In genomic region chr19:1410136-1410786, GRCh38 we compare ENCODE assay signal across 8 cellular contexts. TPM values are rescaled to one million over a fixed set of nuclear protein-coding genes. Genes with fewer than 3 reads are reported as not detected.
DNase-seq lines count a peak whose midpoint lies in the region; ATAC-seq and TF ChIP-seq lines count a peak whose summit lies in the region.

No MANE protein-coding gene starts in this region.

- H3K4me3 ChIP-seq in OCI-LY7 (ENCODE audit: low read depth, low read length, poor library complexity, severe bottlenecking) (peak overlapping the region; percentile 100), psoas muscle (peak overlapping the region; percentile 97)

- H3K9me3 ChIP-seq in OCI-LY7 (ENCODE audit: low read length) = no peaks in the 10 kb centered on the region
- H3K9me3 ChIP-seq in psoas muscle = no peaks in the 10 kb centered on the region

- ATAC-seq in psoas muscle (peak in 3 of 4 donors; percentile 0 to 9 (median 2)), GM21515 (IDR thresholded peaks at IDR 0.05; ENCODE audit: unreplicated experiment) (no peak)

- H2AFZ ChIP-seq in OCI-LY7 (ENCODE audit: low read length) = no peak overlapping the region

- H3K27me3 ChIP-seq in psoas muscle (ENCODE audit: insufficient read depth in 3 of 3, low read length in 2 of 3) = no peaks in the 10 kb centered on the region

- H3K27ac ChIP-seq in OCI-LY7 (ENCODE audit: low read depth, low read length, poor library complexity, severe bottlenecking) (no peak overlapping the region), psoas muscle (peak overlapping the region; percentile 95)

- H3K36me3 ChIP-seq in OCI-LY7 (ENCODE audit: insufficient read depth, low read length) (peaks cover 67% of the 10 kb centered on the region), psoas muscle (ENCODE audit: insufficient read depth in 1 of 2, low read depth in 1 of 2) (peaks cover 0 to 22% of the 10 kb centered on the region in 2 donors)

- DNase-seq in Caki2 (ENCODE audit: low read depth) (peak; percentile 32), OCI-LY7 (ENCODE audit: low spot score) (no peak), dermis blood vessel endothelial cell (peak; percentile 51), psoas muscle (no peak), SKM-1 treated with dmso at 0.1 percent for 144 hours (lab: John Stamatoyannopoulos, UW; ENCODE audit: unreplicated experiment) (no peak), dedifferentiated amniotic fluid mesenchymal stem cell (ENCODE audit: extremely low spot score) (no peak), SHP77 (lab: John Stamatoyannopoulos, UW) (no peak)

- H4K20me1 ChIP-seq in OCI-LY7 (ENCODE audit: insufficient read depth, low read length) = peaks cover 27% of the 10 kb centered on the region

- TF ChIP-seq CTCF in OCI-LY7 (conservative IDR thresholded peaks at IDR 0.05; ENCODE audit: low read length) (no peak), psoas muscle (IDR thresholded peaks at IDR 0.05) (no peak)

- no peaks in the 10 kb centered on the region for H3K9me2 ChIP-seq in OCI-LY7 (ENCODE audit: insufficient read depth, low read length)

- intact Hi-C loops in OCI-LY7 (cut with micrococcal nuclease; ENCODE audit: unreplicated experiment) (no loop called here), psoas muscle (cut with DNase I) (loop anchor here in 1 of 2 donors (10.0 kb wide), 1 partner anchor 135 kb away; the partner anchor contains the start of gene FAM174C)

- no TSS peak for BruUV-seq in OCI-LY7 (replicated peaks; lab: Mats Ljungman, UMichigan)

- in situ Hi-C loops in Caki2 (cut with HindIII; ENCODE audit: low pct_unique_long_range_greater_than_20kb, low sequenced_read_pairs) = no loop called here

- peaks cover 76% of the 10 kb centered on the region for H3K79me2 ChIP-seq in OCI-LY7 (ENCODE audit: insufficient read depth, low read depth, low read length)

- 63 to 74% (median 70%) methylated on average over 23 of the region's 23 CpGs for WGBS in psoas muscle, 3 donors

- H3K4me2 ChIP-seq in OCI-LY7 (ENCODE audit: low read length) = peak overlapping the region; percentile 99

- CTCF ChIA-PET in OCI-LY7 (lab: Charles Lee; ENCODE audit: unreplicated experiment) = interaction anchor here (0.6 kb wide), 1 partner anchor 152 kb away, joined by 4 read pairs; no protein-coding TSS in a partner anchor

- POLR2A ChIA-PET in OCI-LY7 (lab: Charles Lee) = no interaction called here

- peaks cover 21% of the 10 kb centered on the region for H3K4me1 ChIP-seq in OCI-LY7 (ENCODE audit: insufficient read depth, low read length, poor library complexity, severe bottlenecking)
- peaks cover 61% of the 10 kb centered on the region for H3K4me1 ChIP-seq in psoas muscle

RNA-seq across cellular contexts. Expression of gene DAZAP1, which starts 2.9 kb away (rescaled TPM):
- 80.1 and 97.4 TPM in 2 replicates for total RNA-seq in Caki2 (2014; rRNA removed; shearing (Covaris generic); ENCODE audit: low replicate concordance)
- 170 and 210 TPM in 2 replicates for total RNA-seq in OCI-LY7 (2014; rRNA removed; shearing (Covaris generic))
- total RNA-seq in OCI-LY7 (2022) (373 and 383 TPM in 2 replicates), dermis blood vessel endothelial cell (58.0 and 104 TPM in 2 replicates), psoas muscle (100 to 1,000 TPM in 1 of 4 donors, 10 to 100 TPM in 3; 59.9 to 122 (median 86.9) TPM)
- 100 to 1,000 TPM in 1 of 3 donors, 10 to 100 TPM in 2; 68.9 to 103 (median 94.1) TPM for polyA plus RNA-seq in psoas muscle

RNA-seq across cellular contexts. Expression of gene GAMT, which starts 8.9 kb away (rescaled TPM):
- 25.5 and 68.1 TPM in 2 replicates for total RNA-seq in Caki2 (2014; rRNA removed; shearing (Covaris generic); ENCODE audit: low replicate concordance)
- total RNA-seq in OCI-LY7 (2014; rRNA removed; shearing (Covaris generic)) = 9.7 and 14.4 TPM in 2 replicates
- 17.6 and 27.5 TPM in 2 replicates for total RNA-seq in OCI-LY7 (2022)
- total RNA-seq in dermis blood vessel endothelial cell = 10.7 and 14.8 TPM in 2 replicates
- total RNA-seq in psoas muscle = 100 to 1,000 TPM; 227 to 339 (median 232) TPM
- 100 to 1,000 TPM; 162 to 464 (median 351) TPM for polyA plus RNA-seq in psoas muscle

RNA-seq across cellular contexts. Expression of gene NDUFS7, which starts 26.6 kb away (rescaled TPM):
- 43.2 and 58.6 TPM in 2 replicates for total RNA-seq in Caki2 (2014; rRNA removed; shearing (Covaris generic); ENCODE audit: low replicate concordance)
- 125 and 132 TPM in 2 replicates for total RNA-seq in OCI-LY7 (2014; rRNA removed; shearing (Covaris generic))
- 147 and 148 TPM in 2 replicates for total RNA-seq in OCI-LY7 (2022)
- total RNA-seq in dermis blood vessel endothelial cell = 98.8 and 104 TPM in 2 replicates
- 100 to 1,000 TPM; 230 to 338 (median 308) TPM for total RNA-seq in psoas muscle
- polyA plus RNA-seq in psoas muscle = 100 to 1,000 TPM; 177 to 423 (median 294) TPM

RNA-seq across cellular contexts. Expression of gene RPS15, which starts 27.9 kb away (rescaled TPM):
- 347 and 450 TPM in 2 replicates for total RNA-seq in Caki2 (2014; rRNA removed; shearing (Covaris generic); ENCODE audit: low replicate concordance)
- total RNA-seq in OCI-LY7 (2014; rRNA removed; shearing (Covaris generic)) = 2,068 and 2,241 TPM in 2 replicates
- total RNA-seq in OCI-LY7 (2022) (1,654 and 1,860 TPM in 2 replicates), dermis blood vessel endothelial cell (380 and 637 TPM in 2 replicates), psoas muscle (100 to 1,000 TPM; 697 to 992 (median 943) TPM)
- 1,000 to 10,000 TPM; 2,739 to 4,077 (median 3,158) TPM for polyA plus RNA-seq in psoas muscle

RNA-seq across cellular contexts. Expression of gene APC2, which starts 39.7 kb away (rescaled TPM):
- not detected in 2 replicates for total RNA-seq in Caki2 (2014; rRNA removed; shearing (Covaris generic); ENCODE audit: low replicate concordance)
- 0.23 and 0.57 TPM in 2 replicates for total RNA-seq in OCI-LY7 (2014; rRNA removed; shearing (Covaris generic))
- total RNA-seq in OCI-LY7 (2022) = 2.4 and 5.5 TPM in 2 replicates
- total RNA-seq in dermis blood vessel endothelial cell = 0.23 and 0.34 TPM in 2 replicates
- total RNA-seq in psoas muscle = under 1 TPM; 0.04 to 0.06 (median 0.05) TPM
- under 1 TPM in 2 of 3 donors, not detected in 1; 0.01 to 0.03 TPM for polyA plus RNA-seq in psoas muscle

Comparison
In these comparisons a context has a peak if more than half of its experiments do, and no peak if none do; other contexts are left out.
1. DNase-seq: peak in Caki2 (single experiment) and dermis blood vessel endothelial cell (single experiment); none in OCI-LY7 (single experiment), psoas muscle (0 of 2), SKM-1 treated with dmso at 0.1 percent for 144 hours (single experiment), dedifferentiated amniotic fluid mesenchymal stem cell (single experiment) and SHP77 (0 of 2).